8 cellular contexts compared by ENCODE assay signal in the genomic region with DNA sequence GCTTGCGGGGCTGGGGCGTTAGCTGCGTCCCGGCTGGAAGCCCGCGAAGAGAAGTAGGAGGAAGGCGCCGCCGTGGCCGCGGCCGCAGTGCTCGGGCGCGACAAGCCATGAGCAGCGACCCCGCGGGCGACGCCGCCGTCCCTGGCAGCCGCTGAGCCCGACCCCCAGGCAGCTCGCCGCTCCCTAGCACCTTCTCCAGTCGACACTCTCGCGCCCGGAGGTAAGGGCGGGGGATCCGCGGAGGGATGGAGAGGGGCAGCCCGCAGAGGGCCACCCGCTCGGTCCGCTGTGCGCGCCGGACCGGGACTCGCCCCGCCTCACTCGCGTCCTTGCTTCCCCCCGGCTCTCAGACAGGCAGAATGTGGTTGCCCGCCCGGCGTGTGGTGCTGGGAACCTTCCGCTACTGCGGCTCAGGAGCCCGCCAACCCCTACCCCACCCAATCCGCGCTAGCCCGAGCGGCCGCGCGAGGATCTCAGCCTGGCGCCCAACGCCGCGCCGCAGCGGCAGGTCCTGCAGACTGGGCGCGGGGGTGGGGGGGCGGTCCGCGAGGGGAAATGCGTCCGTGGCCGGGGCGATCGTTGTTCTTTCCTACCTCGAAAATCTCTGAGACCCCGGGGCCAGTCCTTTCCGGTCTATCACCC. TPM values are rescaled to one million over a fixed set of nuclear protein-coding genes. Genes with fewer than 3 reads are reported as not detected.
DNase-seq lines count a peak whose midpoint lies in the region; ATAC-seq, FAIRE-seq and TF ChIP-seq lines count a peak whose summit lies in the region.

A gene (plus strand): TSS at position 18 of the 642 bp plus-strand sequence. CDS start 53,354 bp downstream, outside the sequence.

- H4K20me1 ChIP-seq in keratinocyte (ENCODE audit: control insufficient read depth, extremely low read depth, insufficient read depth, low read length) = no peaks in the 10 kb centered on the region

- H3K9ac ChIP-seq in keratinocyte (ENCODE audit: control insufficient read depth, extremely low read depth, insufficient read depth, low read length) = peak within 1 kb of the TSS; percentile 86

- H3K4me1 ChIP-seq in keratinocyte (ENCODE audit: control insufficient read depth, extremely low read depth, insufficient read depth, low read length) = peaks cover 36% of the 10 kb centered on the region

- no peaks in the 10 kb centered on the region for H3K9me3 ChIP-seq in keratinocyte (ENCODE audit: control insufficient read depth, low read depth, low read length)

- FAIRE-seq in keratinocyte (lab: Jason Lieb, UNC) = no peak

- peak within 1 kb of the TSS; percentile 90 for H2AFZ ChIP-seq in keratinocyte (ENCODE audit: control insufficient read depth, low read length)

- TF ChIP-seq CTCF in VCaP (conservative IDR thresholded peaks at IDR 0.05) (peak; percentile 52), cardiac fibroblast (IDR thresholded peaks at IDR 0.05; ENCODE audit: low read depth, low read length) (no peak), keratinocyte (optimal IDR thresholded peaks at IDR 0.05 in 1 of 3, IDR thresholded peaks at IDR 0.05 in 1 of 3, conservative IDR thresholded peaks at IDR 0.05 in 1 of 3; ENCODE audit: extremely low read depth in 1 of 3, insufficient read depth in 2 of 3, low read length in 3 of 3) (no peak)

- peak; percentile 52 for ATAC-seq in HG02588 (IDR thresholded peaks at IDR 0.05; ENCODE audit: unreplicated experiment)

- dilution Hi-C loops in keratinocyte (cut with MboI; ENCODE audit: extremely low pct_ligation_motif_present, low sequenced_read_pairs) = no loop called here

- H3K4me3 ChIP-seq in cardiac fibroblast (replicated peaks in 1 of 2; ENCODE audit: low read depth in 2 of 2, low read length in 2 of 2) = peak within 1 kb of the TSS; percentile 81 to 95
- H3K4me3 ChIP-seq in keratinocyte (ENCODE audit: control insufficient read depth in 2 of 3, extremely low read depth in 1 of 3, insufficient read depth in 2 of 3, low read depth in 1 of 3, low read length in 3 of 3) = peak within 1 kb of the TSS; percentile 94 to 97 (median 97)

- H3K27ac ChIP-seq in VCaP (peak within 1 kb of the TSS; percentile 69), keratinocyte (ENCODE audit: control insufficient read depth, insufficient read depth, low read length) (peak within 1 kb of the TSS; percentile 84)

- H3K27me3 ChIP-seq in keratinocyte (ENCODE audit: control insufficient read depth, extremely low read depth, insufficient read depth, low read length) = no peaks in the 10 kb centered on the region

- no peaks in the 10 kb centered on the region for H3K9me1 ChIP-seq in keratinocyte (ENCODE audit: control insufficient read depth, extremely low read depth, insufficient read depth, low read length)

- no peaks in the 10 kb centered on the region for H3K36me3 ChIP-seq in keratinocyte (ENCODE audit: control insufficient read depth in 2 of 2, extremely low read depth in 1 of 2, insufficient read depth in 2 of 2, low read length in 2 of 2)

- DNase-seq in SHP77 (lab: John Stamatoyannopoulos, UW) = peak; percentile 34 to 62
- DNase-seq in SHP77 treated with DMSO at 0.1 percent for 48 hours (lab: John Stamatoyannopoulos, UW) = no peak
- DNase-seq in NAMALWA (ENCODE audit: low spot score) = peak; percentile 66
- peak; percentile 51 to 63 for DNase-seq in cardiac fibroblast (ENCODE audit: low read depth in 2 of 2)
- no peak for DNase-seq in keratinocyte (ENCODE audit: low read depth, low spot score)
- DNase-seq in stimulated activated CD4-positive, alpha-beta T cell treated with anti-CD3 and anti-CD28 coated beads, Interleukin-15, amount 100 ng/mL, for 48 hours (ENCODE audit: low read depth in 2 of 2) = peak; percentile 40 to 43

- H3K79me2 ChIP-seq in keratinocyte (ENCODE audit: control insufficient read depth, insufficient read depth, low read length) = peaks cover 39% of the 10 kb centered on the region

- peak within 1 kb of the TSS; percentile 87 for H3K4me2 ChIP-seq in keratinocyte (ENCODE audit: control insufficient read depth, extremely low read depth, insufficient read depth, low read depth, low read length)

RNA-seq across cellular contexts. Expression of the gene that starts here (rescaled TPM):
- 8.6 to 18.4 TPM (median 15.7 TPM) in 3 replicates for polyA plus RNA-seq in keratinocyte
- 1.8 TPM for polyA plus RNA-seq in keratinocyte (2011; ENCODE audit: low read depth)
- 3.9 and 8.3 TPM in 2 replicates for polyA plus RNA-seq in keratinocyte (2011; cell fraction: cytosol; rRNA removed)
- polyA plus RNA-seq in keratinocyte (2011; cell fraction: nucleus; rRNA removed) = 12.3 and 15.8 TPM in 2 replicates
- 3.3 and 11.5 TPM in 2 replicates for polyA plus RNA-seq in keratinocyte (2012; ENCODE audit: low replicate concordance)
- polyA minus RNA-seq in keratinocyte = 7.5 to 24.6 TPM (median 11.1 TPM) in 3 replicates
- polyA minus RNA-seq in keratinocyte (2011; cell fraction: cytosol; rRNA and poly(A)+ RNA removed) = 9.0 TPM
- polyA minus RNA-seq in keratinocyte (2011; cell fraction: nucleus; rRNA and poly(A)+ RNA removed) = 17.0 and 26.4 TPM in 2 replicates

Comparison
In these comparisons a context has a peak if more than half of its experiments do, and no peak if none do; other contexts are left out.
1. DNase-seq: peak in SHP77 (2 of 2), NAMALWA (single experiment), cardiac fibroblast (2 of 2) and stimulated activated CD4-positive, alpha-beta T cell treated with anti-CD3 and anti-CD28 coated beads, Interleukin-15, amount 100 ng/mL, for 48 hours (2 of 2); none in SHP77 treated with DMSO at 0.1 percent for 48 hours (single experiment) and keratinocyte (single experiment).